In genomic region chr3:71752911-71753715, GRCh38 we compare ENCODE assay signal across 10 cellular contexts. TPM values are rescaled to one million over a fixed set of nuclear protein-coding genes. Genes with fewer than 3 reads are reported as not detected.
DNase-seq lines count a peak whose midpoint lies in the region; ATAC-seq and TF ChIP-seq lines count a peak whose summit lies in the region.
"Had no signal": no experiment of that assay in that cellular context is flagged by ENCODE, and none has a peak within 500 bp of the region (broad histone marks: within the 10 kb centered on the region; RNA-seq: fewer than 3 reads in every experiment).

No MANE protein-coding gene starts in this region.

- H3K9ac ChIP-seq in H9 (ENCODE audit: extremely low read depth, insufficient read length, low read length), result peak overlapping the region; percentile 45

- H4K20me1 ChIP-seq in H9 (ENCODE audit: control insufficient read depth, insufficient read depth, insufficient read length), result no peaks in the 10 kb centered on the region

- peak overlapping the region; percentile 41 for H3K4me2 ChIP-seq in H9 (ENCODE audit: insufficient read depth, insufficient read length, low read length)

- no peak overlapping the region for H4K91ac ChIP-seq in H9 (ENCODE audit: insufficient read length, low read depth, low read length)

- H2BK12ac ChIP-seq in H9 (ENCODE audit: insufficient read length, low read depth, low read length), result no peak overlapping the region

- no peak overlapping the region for H4K8ac ChIP-seq in H9 (replicated peaks; ENCODE audit: insufficient read length, low read depth, low read length)

- peaks cover 20% of the 10 kb centered on the region in 2 experiments for H3K4me1 Mint-ChIP-seq in H9
- H3K4me1 Mint-ChIP-seq in activated CD4-positive, alpha-beta memory T cell treated with anti-CD3 and anti-CD28 coated beads for 36 hours (ENCODE audit: low read depth), result peaks cover 5% of the 10 kb centered on the region

- H2AK5ac ChIP-seq in H9 (ENCODE audit: insufficient read length, low read length), result no peak overlapping the region

- H3K4me3 ChIP-seq in right atrium auricular region, result peak overlapping the region; percentile 41 to 52
- H3K4me3 ChIP-seq in sigmoid colon, result peak overlapping the region; percentile 24 to 56 (median 52)

- no peak overlapping the region for H3K56ac ChIP-seq in H9 (ENCODE audit: insufficient read length, low read depth, low read length)

- TF ChIP-seq POLR2A in sigmoid colon (IDR thresholded peaks at IDR 0.05), result no peak

- H3K23ac ChIP-seq in H9 (ENCODE audit: insufficient read length, low read depth, low read length), result no peak overlapping the region

- no peaks in the 10 kb centered on the region for H3K79me2 ChIP-seq in H9 (ENCODE audit: insufficient read depth, low read length)

- 0 out of 5 replicates have a peak, but pooled peaks cover 0 to 2% of the 10 kb centered on the region in 2 experiments for H3K9me3 Mint-ChIP-seq in H9
- H3K9me3 Mint-ChIP-seq in activated CD4-positive, alpha-beta memory T cell treated with anti-CD3 and anti-CD28 coated beads for 36 hours, result no peaks in the 10 kb centered on the region

- H2BK5ac ChIP-seq in H9 (ENCODE audit: insufficient read length, low read length), result no peak overlapping the region

- H3K14ac ChIP-seq in H9 (ENCODE audit: insufficient read depth, low read length), result peak overlapping the region; percentile 76

- peak overlapping the region; percentile 88 for H2AFZ ChIP-seq in H9 (ENCODE audit: low read length)

- H4K5ac ChIP-seq in H9 (ENCODE audit: insufficient read length, low read depth, low read length), result no peak overlapping the region

- intact Hi-C loops in activated CD4-positive, alpha-beta memory T cell treated with anti-CD3 and anti-CD28 coated beads for 36 hours (cut with micrococcal nuclease), result no loop called here
- intact Hi-C loops in sigmoid colon (cut with DNase I), result no loop called here

- H2BK15ac ChIP-seq in H9 (ENCODE audit: low read depth, low read length), result no peak overlapping the region

- H3K27ac Mint-ChIP-seq in H9, result no peak overlapping the region
- H3K27ac Mint-ChIP-seq in activated CD4-positive, alpha-beta memory T cell treated with anti-CD3 and anti-CD28 coated beads for 36 hours, result no peak overlapping the region

- no peak overlapping the region for H2BK120ac ChIP-seq in H9 (ENCODE audit: low read depth, low read length, poor library complexity, severe bottlenecking)

- no peak overlapping the region for H3K4ac ChIP-seq in H9 (ENCODE audit: low read depth, low read length)

- no peak overlapping the region for H2BK20ac ChIP-seq in H9 (ENCODE audit: low read depth, low read length, poor library complexity, severe bottlenecking)

- WGBS in H9 (ENCODE audit: extremely low coverage, insufficient read length, low lambda C conversion rate), result no CpG with 5 or more reads among the region's 67 CpGs
- WGBS in sigmoid colon, 2 donors, result 10% methylated on average over 67 of the region's 67 CpGs

- H3K79me1 ChIP-seq in H9 (ENCODE audit: insufficient read depth, low read depth, low read length, poor library complexity, severe bottlenecking), result no peaks in the 10 kb centered on the region

- peaks cover 10% of the 10 kb centered on the region for H3K23me2 ChIP-seq in H9 (ENCODE audit: insufficient read length, low read depth, low read length, poor library complexity, severe bottlenecking)

- no peak for DNase-seq in H9
- no peak for DNase-seq in activated CD4-positive, alpha-beta memory T cell treated with anti-CD3 and anti-CD28 coated beads for 36 hours
- DNase-seq in right atrium auricular region (ENCODE audit: low spot score), result no peak
- no peak for DNase-seq in sigmoid colon
- DNase-seq in NCI-H1092 treated with DMSO at 0.1 percent for 48 hours (lab: John Stamatoyannopoulos, UW), result no peak
- no peak for DNase-seq in NCI-H2107 treated with DMSO at 0.1 percent for 48 hours (lab: John Stamatoyannopoulos, UW; ENCODE audit: unreplicated experiment)
- DNase-seq: RPMI8226, small intestine had no signal

- no peaks in the 10 kb centered on the region for H3K36me3 ChIP-seq in right atrium auricular region
- H3K36me3 ChIP-seq in sigmoid colon, result no peaks in the 10 kb centered on the region

- H3K4me1 ChIP-seq in H9 (ENCODE audit: insufficient read depth, low read length) (no peaks in the 10 kb centered on the region), right atrium auricular region (peaks cover 0 to 4% of the 10 kb centered on the region in 2 donors), sigmoid colon (peaks cover 0 to 15% (median 6%) of the 10 kb centered on the region in 4 donors)

- TF ChIP-seq EP300 in sigmoid colon (IDR thresholded peaks at IDR 0.05), result no peak

- peak overlapping the region; percentile 71 to 84 for H3K4me3 Mint-ChIP-seq in H9
- peak overlapping the region; percentile 54 for H3K4me3 Mint-ChIP-seq in activated CD4-positive, alpha-beta memory T cell treated with anti-CD3 and anti-CD28 coated beads for 36 hours

- H3T11ph ChIP-seq in H9 (ENCODE audit: low read length), result no peak overlapping the region

- peaks cover 39% of the 10 kb centered on the region for H3K27me3 Mint-ChIP-seq in H9 (ENCODE audit: low read depth)
- H3K27me3 Mint-ChIP-seq in activated CD4-positive, alpha-beta memory T cell treated with anti-CD3 and anti-CD28 coated beads for 36 hours, result peaks cover 38% of the 10 kb centered on the region

- ATAC-seq in GM19351 (IDR thresholded peaks at IDR 0.05; ENCODE audit: unreplicated experiment) (no peak), GM19328 (IDR thresholded peaks at IDR 0.05; ENCODE audit: unreplicated experiment) (no peak)

- H3K27ac ChIP-seq in H9 (ENCODE audit: insufficient read length, low read depth, low read length), result no peak overlapping the region
- H3K27ac ChIP-seq in right atrium auricular region, result no peak overlapping the region
- no peak overlapping the region for H3K27ac ChIP-seq in sigmoid colon

- H3K9me3 ChIP-seq in H9 (ENCODE audit: control insufficient read depth, low read depth, low read length), result no peaks in the 10 kb centered on the region
- no peaks in the 10 kb centered on the region for H3K9me3 ChIP-seq in right atrium auricular region
- H3K9me3 ChIP-seq in sigmoid colon, result no peaks in the 10 kb centered on the region

- POLR2A ChIA-PET in activated CD4-positive, alpha-beta memory T cell treated with anti-CD3 and anti-CD28 coated beads for 36 hours (lab: Charles Lee), result no interaction called here

- peak overlapping the region; percentile 85 for H3K18ac ChIP-seq in H9 (ENCODE audit: insufficient read length, low read depth, low read length)

- CTCF ChIA-PET in activated CD4-positive, alpha-beta memory T cell treated with anti-CD3 and anti-CD28 coated beads for 36 hours (lab: Charles Lee), result interaction anchor here (0.8 to 0.9 kb wide), 2 partner anchors 19 to 23 kb away, joined by 3 read pairs; no protein-coding TSS in a partner anchor

- TF ChIP-seq CTCF in H9 (conservative IDR thresholded peaks at IDR 0.05) (0 out of 3 replicates have a peak, but pooled peaks have one; percentile 12), right atrium auricular region (IDR thresholded peaks at IDR 0.05) (no peak), sigmoid colon (IDR thresholded peaks at IDR 0.05) (no peak)

- H3K36me3 Mint-ChIP-seq in H9 (ENCODE audit: insufficient read depth in 1 of 3, low read depth in 3 of 3), result peaks cover 0 to 3% (median 0%) of the 10 kb centered on the region in 3 experiments; a peak in 5 of 7 replicates
- H3K36me3 Mint-ChIP-seq in activated CD4-positive, alpha-beta memory T cell treated with anti-CD3 and anti-CD28 coated beads for 36 hours, result peaks cover 2% of the 10 kb centered on the region

- H3K27me3 ChIP-seq in H9 (ENCODE audit: insufficient read depth, low read length), result peaks cover 12% of the 10 kb centered on the region; the same call in 1 of the 2 replicates
- H3K27me3 ChIP-seq in right atrium auricular region, result no peaks in the 10 kb centered on the region
- H3K27me3 ChIP-seq in sigmoid colon, result peaks cover 0 to 7% (median 0%) of the 10 kb centered on the region in 3 donors

RNA-seq across cellular contexts. Expression of gene GPR27, which starts 0.5 kb away (rescaled TPM):
- total RNA-seq in H9 (2021), result 15.5 and 17.7 TPM in 2 replicates
- 1 to 10 TPM; 1.2 to 1.3 TPM for total RNA-seq in activated CD4-positive, alpha-beta memory T cell treated with anti-CD3 and anti-CD28 coated beads for 36 hours
- 1 to 10 TPM in 1 of 2 donors, under 1 TPM in 1; 0.98 to 1.9 TPM for total RNA-seq in right atrium auricular region
- total RNA-seq in sigmoid colon, result 1 to 10 TPM in 2 of 4 donors, under 1 TPM in 2; 0.33 to 1.4 (median 0.95) TPM
- 1 to 10 TPM in 1 of 3 donors, under 1 TPM in 1, not detected in 1; 0.60 to 1.4 TPM for polyA plus RNA-seq in sigmoid colon

RNA-seq across cellular contexts. Expression of gene EIF4E3, which starts 27.9 kb away (rescaled TPM):
- 12.9 and 13.1 TPM in 2 replicates for total RNA-seq in H9 (2021)
- total RNA-seq in activated CD4-positive, alpha-beta memory T cell treated with anti-CD3 and anti-CD28 coated beads for 36 hours, result 10 to 100 TPM; 36.7 to 37.6 TPM
- 10 to 100 TPM; 18.2 to 23.3 TPM for total RNA-seq in right atrium auricular region
- 10 to 100 TPM; 24.7 to 35.3 (median 31.8) TPM for total RNA-seq in sigmoid colon
- 10 to 100 TPM; 14.8 to 31.2 (median 30.1) TPM for polyA plus RNA-seq in sigmoid colon

RNA-seq across cellular contexts. Expression of gene PROK2, which starts 31.8 kb away (rescaled TPM):
- total RNA-seq in H9 (2021) (1.4 and 1.7 TPM in 2 replicates), right atrium auricular region (under 1 TPM in 1 of 2 donors, not detected in 1; 0.48 TPM), sigmoid colon (not detected)
- under 1 TPM; 0.26 to 0.44 TPM for total RNA-seq in activated CD4-positive, alpha-beta memory T cell treated with anti-CD3 and anti-CD28 coated beads for 36 hours
- polyA plus RNA-seq in sigmoid colon, result 1 to 10 TPM in 2 of 3 donors, under 1 TPM in 1; 0.42 to 3.9 (median 1.2) TPM
